ENCODE assay signal across 9 cellular contexts in the genomic region with DNA sequence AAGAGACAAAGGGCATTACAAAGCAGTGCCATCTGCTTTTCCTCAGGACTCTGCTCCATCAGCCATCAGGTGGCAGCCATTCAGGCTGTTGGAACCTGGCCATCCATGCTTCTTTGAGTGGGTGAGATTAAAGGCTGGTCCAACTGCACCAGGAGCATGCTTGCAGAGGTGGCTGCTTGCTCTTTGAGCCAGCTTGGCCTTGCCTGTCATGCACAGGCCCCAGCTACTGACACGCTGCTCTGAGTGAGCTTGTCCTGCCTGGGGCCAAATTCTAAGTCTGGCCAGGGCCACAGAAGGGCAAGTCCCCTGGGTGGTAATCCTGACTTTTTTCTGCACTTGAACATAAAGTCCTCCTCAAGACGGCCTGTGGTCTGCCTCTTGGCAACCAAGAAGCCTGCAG. TPM values are rescaled to one million over a fixed set of nuclear protein-coding genes. Genes with fewer than 3 reads are reported as not detected.
"Had no signal": no experiment of that assay in that cellular context is flagged by ENCODE, and none has a peak within 500 bp of the region (broad histone marks: within the 10 kb centered on the region; RNA-seq: fewer than 3 reads in every experiment).

No MANE protein-coding gene starts in this region.

RNA-seq across cellular contexts. Expression of gene POTEB3, which starts 43.1 kb away (rescaled TPM):
- total RNA-seq: OCI-LY7, PC-3, PC-9, Peyer's patch, RPMI7951, SJCRH30, SJSA1, SK-MEL-5 had no signal
- polyA plus RNA-seq: SK-N-SH had no signal
